ENCODE assay signal across 1 cellular context in genomic region chr1:7329868-7330615, GRCh38.
TF ChIP-seq lines count a peak whose summit lies in the region.

No MANE protein-coding gene starts in this region.

TF ChIP-seq in SK-N-SH, 30 proteins besides CTCF, POLR2A, EP300 and RAD21 (continued from another document):
- TF ChIP-seq ZBTB33 (IDR thresholded peaks at IDR 0.05; ENCODE audit: borderline replicate concordance, low read depth) (no peak), FOSL2 (IDR thresholded peaks at IDR 0.05; ENCODE audit: borderline replicate concordance, low read depth) (no peak), TAF1 (IDR thresholded peaks at IDR 0.05; ENCODE audit: borderline replicate concordance, low read depth, low read length) (no peak), MAX (IDR thresholded peaks at IDR 0.05; ENCODE audit: low read depth) (no peak), FOXM1 (IDR thresholded peaks at IDR 0.05; ENCODE audit: low read depth) (no peak), SMC3 (IDR thresholded peaks at IDR 0.05; ENCODE audit: low read depth, low read length) (no peak)
TF ChIP-seq in SK-N-SH: peak in this region for 0.
